In genomic region chr9:128550770-128551651, GRCh38 we compare ENCODE assay signal across 8 cellular contexts. TPM values are rescaled to one million over a fixed set of nuclear protein-coding genes. Genes with fewer than 3 reads are reported as not detected.
DNase-seq lines count a peak whose midpoint lies in the region; ATAC-seq and TF ChIP-seq lines count a peak whose summit lies in the region.

No MANE protein-coding gene starts in this region.

- H3K36me3 ChIP-seq in GM06990 (ENCODE audit: control insufficient read depth, insufficient read depth, low read length): no peaks in the 10 kb centered on the region

- H3K4me3 Mint-ChIP-seq in effector memory CD8-positive, alpha-beta T cell: peak overlapping the region in 1 of 2 donors; percentile 9
- peak overlapping the region; percentile 88 for H3K4me3 Mint-ChIP-seq in mesothelial cell of epicardium

- no peak for DNase-seq in GM06990 (ENCODE audit: extremely low read depth, insufficient read length)
- DNase-seq in RKO (ENCODE audit: low spot score): peak; percentile 52
- DNase-seq in effector memory CD8-positive, alpha-beta T cell: no peak
- DNase-seq in mesothelial cell of epicardium (ENCODE audit: low spot score in 2 of 2, unreplicated experiment in 2 of 2): no peak
- peak; percentile 48 for DNase-seq in ureter (ENCODE audit: low spot score)
- no peak for DNase-seq in activated CD4-positive, alpha-beta T cell treated with anti-CD3 and anti-CD28 coated beads for 4 hours
- no peak for DNase-seq in germinal center (ENCODE audit: low spot score)

- no peak for ATAC-seq in effector memory CD8-positive, alpha-beta T cell (replicated peaks)
- no peak for ATAC-seq in GM19463 (IDR thresholded peaks at IDR 0.05; ENCODE audit: unreplicated experiment)

- H3K27me3 Mint-ChIP-seq in effector memory CD8-positive, alpha-beta T cell: no peaks in the 10 kb centered on the region
- H3K27me3 Mint-ChIP-seq in mesothelial cell of epicardium (ENCODE audit: low read depth): no peaks in the 10 kb centered on the region

- peak overlapping the region; percentile 97 to 99 for H3K27ac Mint-ChIP-seq in effector memory CD8-positive, alpha-beta T cell
- H3K27ac Mint-ChIP-seq in mesothelial cell of epicardium: peak overlapping the region; percentile 95

- H3K27me3 ChIP-seq in GM06990 (replicated peaks; ENCODE audit: control insufficient read depth, insufficient read depth, low read length): no peaks in the 10 kb centered on the region

- peaks cover 4% of the 10 kb centered on the region for H3K36me3 Mint-ChIP-seq in effector memory CD8-positive, alpha-beta T cell (ENCODE audit: insufficient read depth)
- H3K36me3 Mint-ChIP-seq in mesothelial cell of epicardium: no peaks in the 10 kb centered on the region

- no peak for TF ChIP-seq CTCF in GM06990 (IDR thresholded peaks at IDR 0.05; ENCODE audit: insufficient read depth, low read length, poor library complexity, severe bottlenecking)
- no peak for TF ChIP-seq CTCF in mesothelial cell of epicardium (IDR thresholded peaks at IDR 0.05; ENCODE audit: unreplicated experiment)

- H3K4me1 Mint-ChIP-seq in effector memory CD8-positive, alpha-beta T cell (ENCODE audit: low read depth in 2 of 2): peaks cover 14 to 17% of the 10 kb centered on the region in 2 donors
- H3K4me1 Mint-ChIP-seq in mesothelial cell of epicardium: peaks cover 25% of the 10 kb centered on the region

- no peaks in the 10 kb centered on the region for H3K9me3 Mint-ChIP-seq in effector memory CD8-positive, alpha-beta T cell
- no peaks in the 10 kb centered on the region for H3K9me3 Mint-ChIP-seq in mesothelial cell of epicardium

- peak overlapping the region; percentile 81; the same call in 1 of the 2 replicates for H3K4me3 ChIP-seq in GM06990 (replicated peaks; ENCODE audit: low read depth, low read length)

RNA-seq across cellular contexts. Expression of gene SPTAN1, which starts 1.4 kb away (rescaled TPM):
- total RNA-seq in mesothelial cell of epicardium: 441 to 458 TPM (median 442 TPM) in 3 replicates
- 398 TPM for total RNA-seq in ureter

RNA-seq across cellular contexts. Expression of gene GLE1, which starts 46.5 kb away (rescaled TPM):
- total RNA-seq in mesothelial cell of epicardium (15.6 to 16.8 TPM (median 16.7 TPM) in 3 replicates), ureter (19.8 TPM)

Comparison
In these comparisons a context has a peak if more than half of its experiments do, and no peak if none do; other contexts are left out.
1. DNase-seq: peak in RKO (single experiment) and ureter (single experiment); none in GM06990 (single experiment), effector memory CD8-positive, alpha-beta T cell (0 of 3), mesothelial cell of epicardium (0 of 2), activated CD4-positive, alpha-beta T cell treated with anti-CD3 and anti-CD28 coated beads for 4 hours (0 of 2) and germinal center (single experiment).